Comparison of ENCODE assay signal across 8 cellular contexts in the genomic region with DNA sequence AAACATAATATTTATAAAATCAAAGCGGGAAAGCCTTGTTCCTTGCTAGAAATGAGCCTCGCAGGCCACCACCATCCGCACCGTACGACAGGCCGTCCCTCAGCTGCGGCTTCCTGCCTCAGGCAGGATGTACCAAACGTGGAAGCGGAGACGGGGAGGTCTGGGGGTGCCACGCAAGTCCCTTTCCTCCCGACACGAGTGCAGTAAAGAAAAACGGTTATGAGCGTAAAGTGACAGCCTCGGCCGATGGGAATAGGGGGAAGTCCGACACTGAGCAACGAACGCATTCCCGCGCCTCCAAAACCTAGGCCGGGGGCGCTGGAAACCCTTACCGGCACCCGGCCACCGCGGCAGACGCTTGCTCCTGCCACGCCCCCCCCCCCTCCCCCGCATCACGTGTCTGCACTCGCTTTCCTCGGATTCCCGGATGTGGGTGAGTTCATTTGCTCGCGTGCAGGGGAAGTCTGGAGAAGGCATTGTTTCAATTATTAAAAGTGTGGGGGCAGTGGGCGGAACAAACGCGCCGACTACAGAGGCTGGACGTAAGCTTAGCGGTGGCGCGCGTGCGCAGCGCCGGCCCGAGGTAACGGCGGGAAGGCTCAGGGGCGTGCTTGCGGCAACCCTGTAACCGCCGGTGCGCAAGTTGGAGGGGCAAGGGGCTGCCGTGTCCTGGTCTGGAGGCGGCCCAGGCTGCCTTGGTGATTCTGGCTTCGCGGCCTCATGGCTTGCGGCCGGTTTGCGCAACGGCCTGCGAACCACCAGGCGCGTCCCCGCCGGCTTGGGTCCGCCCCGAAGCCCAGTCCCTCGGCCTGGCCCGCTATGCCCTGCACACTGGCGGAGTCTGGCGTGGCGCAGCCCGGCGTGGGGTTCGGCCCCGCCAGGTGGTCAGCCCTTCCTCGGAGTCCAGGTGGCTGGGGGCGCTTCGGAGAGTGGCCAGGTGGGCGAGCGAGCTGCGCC. TPM values are rescaled to one million over a fixed set of nuclear protein-coding genes. Genes with fewer than 3 reads are reported as not detected.
DNase-seq lines count a peak whose midpoint lies in the region; ATAC-seq and TF ChIP-seq lines count a peak whose summit lies in the region.

A gene with protein sequence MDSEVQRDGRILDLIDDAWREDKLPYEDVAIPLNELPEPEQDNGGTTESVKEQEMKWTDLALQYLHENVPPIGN (minus strand): TSS at position 366 of the 957 bp plus-strand sequence. CDS start 3,081 bp downstream, outside the sequence.
A gene (plus strand): TSS at position 438 of the 957 bp plus-strand sequence. CDS start 9,264 bp downstream, outside the sequence.

- H3K4me1 ChIP-seq in duodenal mucosa (ENCODE audit: control insufficient read depth in 1 of 2, insufficient read depth in 2 of 2, low read length in 2 of 2), result peaks cover 21 to 23% of the 10 kb centered on the region in 2 donors

- WGBS in lower leg skin, 2 donors, result 0% methylated on average over 52 to 66 of the region's 87 CpGs

- H3K9ac ChIP-seq in duodenal mucosa (ENCODE audit: low read depth in 1 of 2, low read length in 2 of 2), result peak within 1 kb of the TSS; percentile 92 to 98

- ATAC-seq in GM19438 (IDR thresholded peaks at IDR 0.05; ENCODE audit: low read depth, unreplicated experiment) (peak; percentile 77), HG03575 (IDR thresholded peaks at IDR 0.05; ENCODE audit: extremely low read depth, insufficient number of reproducible peaks, low FRiP score, unreplicated experiment) (peak; percentile 51)

- no peak for TF ChIP-seq POLR2A in lower leg skin (IDR thresholded peaks at IDR 0.05)

- H3K4me1 Mint-ChIP-seq in activated CD4-positive, alpha-beta memory T cell treated with anti-CD3 and anti-CD28 coated beads for 36 hours (ENCODE audit: low read depth), result peaks cover 47% of the 10 kb centered on the region

- no peaks in the 10 kb centered on the region for H3K27me3 ChIP-seq in duodenal mucosa (ENCODE audit: control insufficient read depth in 1 of 2, insufficient read depth in 2 of 2, low read length in 2 of 2)

- no peaks in the 10 kb centered on the region for H3K9me3 Mint-ChIP-seq in activated CD4-positive, alpha-beta memory T cell treated with anti-CD3 and anti-CD28 coated beads for 36 hours

- H3K36me3 ChIP-seq in duodenal mucosa (ENCODE audit: control insufficient read depth in 1 of 2, insufficient read depth in 2 of 2, low read length in 2 of 2), result peaks cover 14 to 20% of the 10 kb centered on the region in 2 donors

- H3K4me3 ChIP-seq in duodenal mucosa (ENCODE audit: low read depth in 1 of 2, low read length in 2 of 2) (peak within 1 kb of the TSS; percentile 90 to 99), lower leg skin (ENCODE audit: low read depth, poor library complexity, severe bottlenecking) (peak within 1 kb of the TSS; percentile 92)

- no peaks in the 10 kb centered on the region for H3K27me3 Mint-ChIP-seq in activated CD4-positive, alpha-beta memory T cell treated with anti-CD3 and anti-CD28 coated beads for 36 hours

- intact Hi-C loops in activated CD4-positive, alpha-beta memory T cell treated with anti-CD3 and anti-CD28 coated beads for 36 hours (cut with micrococcal nuclease), result loop anchor here (1.0 to 10.0 kb wide), 10 partner anchors 114 to 1764 kb away; a partner anchor contains a TSS
- intact Hi-C loops in lower leg skin (cut with DNase I; ENCODE audit: low total_unique reads), result no loop called here

- CTCF ChIA-PET in activated CD4-positive, alpha-beta memory T cell treated with anti-CD3 and anti-CD28 coated beads for 36 hours (lab: Charles Lee), result interaction anchor here (1.0 to 5.0 kb wide), 5 partner anchors 9 to 287 kb away, joined by 3 to 24 read pairs (median 7); no protein-coding TSS in a partner anchor

- peak within 1 kb of the TSS; percentile 94 for H3K27ac ChIP-seq in duodenal mucosa (ENCODE audit: low read depth, low read length)

- DNase-seq in CD1c-positive myeloid dendritic cell (ENCODE audit: extremely low spot score) (peak; percentile 98), NCI-H82 treated with DMSO at 0.1 percent for 48 hours (lab: John Stamatoyannopoulos, UW; ENCODE audit: unreplicated experiment) (peak; percentile 97), lower leg skin (ENCODE audit: low spot score in 2 of 2) (peak; percentile 96 to 98)
- DNase-seq in activated CD4-positive, alpha-beta memory T cell treated with anti-CD3 and anti-CD28 coated beads for 36 hours, result peak; percentile 95
- DNase-seq in stimulated activated CD4-positive, alpha-beta T cell treated with anti-CD3 and anti-CD28 coated beads, Interleukin-4, amount 100 ng/mL, for 48 hours (ENCODE audit: low read depth in 2 of 2), result peak; percentile 82 to 88

- peak within 1 kb of the TSS; percentile 97 for H3K27ac Mint-ChIP-seq in activated CD4-positive, alpha-beta memory T cell treated with anti-CD3 and anti-CD28 coated beads for 36 hours

- peak within 1 kb of the TSS; percentile 87 for H3K4me3 Mint-ChIP-seq in activated CD4-positive, alpha-beta memory T cell treated with anti-CD3 and anti-CD28 coated beads for 36 hours

- H3K36me3 Mint-ChIP-seq in activated CD4-positive, alpha-beta memory T cell treated with anti-CD3 and anti-CD28 coated beads for 36 hours, result peaks cover 13% of the 10 kb centered on the region

- peaks cover 0 to 2% of the 10 kb centered on the region in 2 donors for H3K9me3 ChIP-seq in duodenal mucosa (ENCODE audit: control insufficient read depth in 1 of 2, low read length in 2 of 2)

- POLR2A ChIA-PET in activated CD4-positive, alpha-beta memory T cell treated with anti-CD3 and anti-CD28 coated beads for 36 hours (lab: Charles Lee), result interaction anchor here (1.0 to 1.6 kb wide), 7 partner anchors 9 to 247 kb away, joined by 3 to 7 read pairs (median 5); a partner anchor contains a TSS

- no peak for TF ChIP-seq CTCF in lower leg skin (IDR thresholded peaks at IDR 0.05)

RNA-seq across cellular contexts. Expression of the first gene that starts in this region (rescaled TPM):
- total RNA-seq in activated CD4-positive, alpha-beta memory T cell treated with anti-CD3 and anti-CD28 coated beads for 36 hours, result 10 to 100 TPM; 30.1 to 33.1 TPM
- total RNA-seq in lower leg skin, result 10 to 100 TPM; 28.4 to 52.0 (median 35.9) TPM

RNA-seq across cellular contexts. Expression of the second gene that starts in this region (rescaled TPM):
- total RNA-seq in activated CD4-positive, alpha-beta memory T cell treated with anti-CD3 and anti-CD28 coated beads for 36 hours, result 10 to 100 TPM; 22.4 to 23.7 TPM
- 10 to 100 TPM; 15.6 to 23.2 (median 18.1) TPM for total RNA-seq in lower leg skin

Comparison
In these comparisons a context has a peak if more than half of its experiments do, and no peak if none do; other contexts are left out.
1. Peak in every context shown above with its lines: DNase-seq, ATAC-seq, H3K4me3 ChIP-seq and H3K27ac ChIP-seq.